Comparison of ENCODE assay signal across 9 cellular contexts in genomic region chr3:189394599-189395121, GRCh38.
DNase-seq lines count a peak whose midpoint lies in the region; ATAC-seq and TF ChIP-seq lines count a peak whose summit lies in the region.
"Had no signal": no experiment of that assay in that cellular context is flagged by ENCODE, and none has a peak within 500 bp of the region (broad histone marks: within the 10 kb centered on the region; RNA-seq: fewer than 3 reads in every experiment).

No MANE protein-coding gene starts in this region.

- H3K36me3 Mint-ChIP-seq in T-helper 1 cell treated with Interleukin-12 subunit alpha and Interleukin-12 subunit beta and Interleukin-4 antibody, amounts not matched to agents 30 μg/mL and 1 μg/mL, for 36 hours (ENCODE audit: low read depth): peaks cover 25% of the 10 kb centered on the region

- H3K9me3 Mint-ChIP-seq in T-helper 1 cell treated with Interleukin-12 subunit alpha and Interleukin-12 subunit beta and Interleukin-4 antibody, amounts not matched to agents 30 μg/mL and 1 μg/mL, for 36 hours: peaks cover 27% of the 10 kb centered on the region
- H3K9me3 Mint-ChIP-seq: central memory CD8-positive, alpha-beta T cell had no signal

- no peak for TF ChIP-seq CTCF in left lung (IDR thresholded peaks at IDR 0.05)

- no peaks in the 10 kb centered on the region for H3K36me3 ChIP-seq in left lung

- no peak overlapping the region for H3K27ac ChIP-seq in left lung
- H3K27ac ChIP-seq: parathyroid adenoma had no signal

- DNase-seq in T-helper 9 cell (no peak), left lung (no peak)
- no peak for DNase-seq in effector CD4-positive, alpha-beta T cell

- intact Hi-C loops in left lung (cut with DNase I): no loop called here

- no peaks in the 10 kb centered on the region for H3K27me3 ChIP-seq in left lung

- ATAC-seq in GM18519 (IDR thresholded peaks at IDR 0.05; ENCODE audit: low FRiP score, unreplicated experiment): peak; percentile 90
- ATAC-seq in GM21360 (IDR thresholded peaks at IDR 0.05; ENCODE audit: unreplicated experiment): peak; percentile 89
- ATAC-seq in HG03108 (IDR thresholded peaks at IDR 0.05; ENCODE audit: unreplicated experiment): peak; percentile 85
- no peak for ATAC-seq in left lung

- no peaks in the 10 kb centered on the region for H3K4me1 ChIP-seq in left lung
- H3K4me1 ChIP-seq: parathyroid adenoma had no signal

- no peaks in the 10 kb centered on the region for H3K27me3 Mint-ChIP-seq in T-helper 1 cell treated with Interleukin-12 subunit alpha and Interleukin-12 subunit beta and Interleukin-4 antibody, amounts not matched to agents 30 μg/mL and 1 μg/mL, for 36 hours (ENCODE audit: low read depth)
- H3K27me3 Mint-ChIP-seq: central memory CD8-positive, alpha-beta T cell had no signal

- no peaks in the 10 kb centered on the region for H3K9me3 ChIP-seq in left lung

- H3K27ac Mint-ChIP-seq in T-helper 1 cell treated with Interleukin-12 subunit alpha and Interleukin-12 subunit beta and Interleukin-4 antibody, amounts not matched to agents 30 μg/mL and 1 μg/mL, for 36 hours: peak overlapping the region; percentile 82

- peak overlapping the region; percentile 15 for H3K4me3 Mint-ChIP-seq in T-helper 1 cell treated with Interleukin-12 subunit alpha and Interleukin-12 subunit beta and Interleukin-4 antibody, amounts not matched to agents 30 μg/mL and 1 μg/mL, for 36 hours
- H3K4me3 Mint-ChIP-seq: central memory CD8-positive, alpha-beta T cell had no signal

- peaks cover 26% of the 10 kb centered on the region for H3K4me1 Mint-ChIP-seq in T-helper 1 cell treated with Interleukin-12 subunit alpha and Interleukin-12 subunit beta and Interleukin-4 antibody, amounts not matched to agents 30 μg/mL and 1 μg/mL, for 36 hours (ENCODE audit: low read depth)

- no peak overlapping the region for H3K4me3 ChIP-seq in left lung
